ENCODE assay signal across 32 cellular contexts in the genomic region with DNA sequence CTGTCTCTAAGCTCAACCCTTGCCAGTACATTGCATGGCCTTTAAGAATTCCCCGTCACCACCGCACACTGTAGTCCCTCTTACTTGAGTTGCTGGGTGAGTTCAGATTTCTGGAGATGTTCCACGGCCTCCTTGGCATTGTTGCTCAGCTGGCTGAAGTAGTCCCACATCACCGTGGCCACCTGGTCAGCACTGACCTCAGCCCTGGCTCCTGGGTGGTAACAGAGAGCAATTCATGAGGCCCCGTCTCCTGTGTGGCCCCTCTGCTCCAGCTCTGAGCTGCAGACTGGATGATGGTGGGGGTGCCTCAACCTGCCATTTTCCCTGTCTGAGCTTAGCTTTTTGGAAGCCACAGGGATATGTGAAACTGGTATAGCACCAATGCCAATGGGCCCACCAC. TPM values are rescaled to one million over a fixed set of nuclear protein-coding genes. Genes with fewer than 3 reads are reported as not detected.
"Had no signal": no experiment of that assay in that cellular context is flagged by ENCODE, and none has a peak within 500 bp of the region (broad histone marks: within the 10 kb centered on the region; RNA-seq: fewer than 3 reads in every experiment).

No MANE protein-coding gene starts in this region.

- H3K4me2 ChIP-seq: neural progenitor cell had no signal

- H3K4me3 ChIP-seq: esophagus squamous epithelium, left lung, neural progenitor cell, prostate gland, suprapubic skin, vagina had no signal

- FAIRE-seq: colon, endometrium, small intestine had no signal

- H3K36me3 ChIP-seq: esophagus squamous epithelium, left lung, neural progenitor cell, prostate gland, suprapubic skin, vagina had no signal

- H3K9me3 ChIP-seq: esophagus squamous epithelium, left lung, prostate gland, suprapubic skin, vagina had no signal

- H2AFZ ChIP-seq: neural progenitor cell had no signal

- H3K27me3 ChIP-seq: esophagus squamous epithelium, left lung, neural progenitor cell, suprapubic skin, vagina had no signal

- H3K27ac ChIP-seq: esophagus squamous epithelium, left lung, neural progenitor cell, prostate gland, suprapubic skin, vagina had no signal

- H3K9ac ChIP-seq: neural progenitor cell had no signal

- DNase-seq: effector memory CD4-positive, alpha-beta T cell; erythroblast; esophagus squamous epithelium; foreskin melanocyte; left cardiac atrium; left lung; mesenchymal stem cell; midbrain; naive thymus-derived CD4-positive, alpha-beta T cell; nucleus accumbens; right cardiac atrium; stimulated activated CD4-positive, alpha-beta T cell treated with anti-CD3 and anti-CD28 coated beads, Interleukin-15, amount 100 ng/mL, for 24 hours; stimulated activated CD4-positive, alpha-beta T cell treated with anti-CD3 and anti-CD28 coated beads, Interleukin-2, amount 100 ng/mL, for 48 hours; stimulated activated naive B cell treated with anti-CD40 and anti-IgM and Interleukin-4, amounts not matched to agents 10 μg/mL and 1 μg/mL and 100 μg/mL, for 72 hours; stimulated activated naive CD8-positive, alpha-beta T cell treated with anti-CD3 and anti-CD28 coated beads, Interleukin-15, amount 100 ng/mL, for 72 hours; trophoblast cell had no signal

- H3K4me1 ChIP-seq: esophagus squamous epithelium, left lung, prostate gland, suprapubic skin, vagina had no signal

- ATAC-seq: left lung; naive thymus-derived CD4-positive, alpha-beta T cell; right cardiac atrium; stimulated activated naive B cell treated with anti-CD40 and anti-IgM and Interleukin-4, amounts not matched to agents 10 μg/mL and 1 μg/mL and 100 μg/mL, for 72 hours; stimulated activated naive CD8-positive, alpha-beta T cell treated with anti-CD3 and anti-CD28 coated beads, Interleukin-15, amount 100 ng/mL, for 72 hours had no signal

RNA-seq across cellular contexts. Expression of a gene that starts 0.5 kb away (rescaled TPM):
- total RNA-seq: esophagus squamous epithelium; glomerular endothelial cell; kidney epithelial cell; left cardiac atrium; left lung; lower leg skin; lung microvascular endothelial cell; mucosa of gallbladder; naive thymus-derived CD4-positive, alpha-beta T cell; osteocyte; prostate gland; renal cortical epithelial cell; right cardiac atrium; ureter; vagina had no signal
- polyA plus RNA-seq: naive thymus-derived CD4-positive, alpha-beta T cell had no signal

RNA-seq across cellular contexts. Expression of a gene that starts 7.1 kb away (rescaled TPM):
- total RNA-seq: cerebellum; esophagus squamous epithelium; glomerular endothelial cell; kidney epithelial cell; left cardiac atrium; left lung; lower leg skin; lung microvascular endothelial cell; naive thymus-derived CD4-positive, alpha-beta T cell; osteocyte; prostate gland; renal cortical epithelial cell; vagina had no signal
- polyA plus RNA-seq: naive thymus-derived CD4-positive, alpha-beta T cell; right cardiac atrium had no signal

RNA-seq across cellular contexts. Expression of a gene that starts 14.8 kb away (rescaled TPM):
- total RNA-seq: esophagus squamous epithelium, glomerular endothelial cell, kidney epithelial cell, osteocyte, ureter had no signal
- polyA plus RNA-seq: naive thymus-derived CD4-positive, alpha-beta T cell had no signal

RNA-seq across cellular contexts. Expression of a gene that starts 30.9 kb away (rescaled TPM):
- total RNA-seq: cerebellum; esophagus squamous epithelium; glomerular endothelial cell; kidney epithelial cell; left cardiac atrium; left lung; lower leg skin; lung microvascular endothelial cell; naive thymus-derived CD4-positive, alpha-beta T cell; osteocyte; renal cortical epithelial cell; right cardiac atrium; ureter; vagina had no signal
- polyA plus RNA-seq: naive thymus-derived CD4-positive, alpha-beta T cell; right cardiac atrium had no signal
